In the genomic region with DNA sequence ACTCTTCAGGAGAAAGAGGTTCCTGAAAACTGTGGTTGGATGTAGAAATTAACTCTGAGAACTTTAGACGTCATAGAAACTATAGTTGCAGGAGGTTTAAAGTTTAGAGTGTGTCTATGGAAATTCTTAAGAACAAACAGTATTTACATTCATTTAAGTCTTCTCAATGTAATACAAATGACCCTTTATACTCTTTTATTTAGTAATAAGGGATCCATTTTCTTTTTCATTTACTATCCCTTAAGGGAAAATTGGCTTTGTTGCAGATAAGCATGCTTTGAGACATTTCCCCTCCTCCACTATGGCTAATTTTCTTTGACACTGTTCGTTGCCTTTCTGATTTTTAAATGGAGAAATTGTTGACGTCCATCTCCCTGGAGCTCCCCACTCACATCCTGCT, we compare ENCODE assay signal across 19 cellular contexts.
DNase-seq lines count a peak whose midpoint lies in the region; ATAC-seq and TF ChIP-seq lines count a peak whose summit lies in the region.
"Had no signal": no experiment of that assay in that cellular context is flagged by ENCODE, and none has a peak within 500 bp of the region (broad histone marks: within the 10 kb centered on the region; RNA-seq: fewer than 3 reads in every experiment).

No MANE protein-coding gene starts in this region.

- H3K9me3 ChIP-seq in A673 (ENCODE audit: low read depth, low read length, poor library complexity, severe bottlenecking) (no peaks in the 10 kb centered on the region), neural progenitor cell (ENCODE audit: low read depth) (no peaks in the 10 kb centered on the region)
- H3K9me3 ChIP-seq: A549 had no signal

- H3K36me3 ChIP-seq in A673 (ENCODE audit: insufficient read depth, low read length, poor library complexity, severe bottlenecking), result no peaks in the 10 kb centered on the region
- H3K36me3 ChIP-seq in neural progenitor cell, result peaks cover 6% of the 10 kb centered on the region

- H3K27me3 ChIP-seq in A673 (replicated peaks; ENCODE audit: insufficient read depth, low read depth, low read length, poor library complexity) (no peaks in the 10 kb centered on the region), neural progenitor cell (no peaks in the 10 kb centered on the region)

- H4K20me1 ChIP-seq in neural progenitor cell (ENCODE audit: low read depth), result no peaks in the 10 kb centered on the region

- POLR2A ChIA-PET in A673 (lab: Charles Lee; ENCODE audit: low non-redundant PET), result no interaction called here

- H3K4me3 Mint-ChIP-seq in neural progenitor cell, result no peak overlapping the region
- H3K4me3 Mint-ChIP-seq: CD14-positive monocyte; CD4-positive, alpha-beta memory T cell had no signal

- H3K4me1 Mint-ChIP-seq in neural progenitor cell, result no peaks in the 10 kb centered on the region
- H3K4me1 Mint-ChIP-seq: CD14-positive monocyte, IgD-negative memory B cell had no signal

- TF ChIP-seq CTCF in A673 (conservative IDR thresholded peaks at IDR 0.05; ENCODE audit: low read depth, low read length), result no peak
- no peak for TF ChIP-seq CTCF in neural progenitor cell (IDR thresholded peaks at IDR 0.05)

- H3K36me3 Mint-ChIP-seq in neural progenitor cell, result peaks cover 46% of the 10 kb centered on the region

- H3K9ac ChIP-seq in neural progenitor cell, result no peak overlapping the region
- H3K9ac ChIP-seq: BLaER1 had no signal

- no peaks in the 10 kb centered on the region for H3K27me3 Mint-ChIP-seq in neural progenitor cell (ENCODE audit: insufficient read depth, low read depth)
- H3K27me3 Mint-ChIP-seq: CD4-positive, alpha-beta memory T cell; IgD-negative memory B cell had no signal

- peaks cover 8% of the 10 kb centered on the region for H3K79me2 ChIP-seq in neural progenitor cell (ENCODE audit: low read depth)

- H3K27ac Mint-ChIP-seq in neural progenitor cell, result no peak overlapping the region
- H3K27ac Mint-ChIP-seq: CD4-positive, alpha-beta memory T cell; IgD-negative memory B cell had no signal

- CTCF ChIA-PET in A673 (lab: Charles Lee), result no interaction called here

- no TSS peak for BruUV-seq in A673 (replicated peaks; lab: Mats Ljungman, UMichigan)

- peaks cover 5% of the 10 kb centered on the region for H3K9me3 Mint-ChIP-seq in neural progenitor cell
- H3K9me3 Mint-ChIP-seq: CD4-positive, alpha-beta memory T cell; IgD-negative memory B cell had no signal

- in situ Hi-C loops in SK-MEL-5 (cut with HindIII; ENCODE audit: low pct_unique_long_range_greater_than_20kb, low sequenced_read_pairs), result no loop called here

- intact Hi-C loops in A673 (cut with micrococcal nuclease; ENCODE audit: unreplicated experiment), result no loop called here

- H2AFZ ChIP-seq in neural progenitor cell (replicated peaks), result no peak overlapping the region

- DNase-seq in A673 (ENCODE audit: low spot score) (peak; percentile 13), SK-MEL-5 (ENCODE audit: low read depth, low spot score) (peak; percentile 93), foreskin melanocyte (peak; percentile 82), neural progenitor cell (ENCODE audit: low spot score) (no peak), HPDE6-E6E7 (ENCODE audit: extremely low spot score) (no peak)
- DNase-seq in stimulated activated CD4-positive, alpha-beta T cell treated with anti-CD3 and anti-CD28 coated beads, Interleukin-2, amount 100 ng/mL, for 24 hours, result no peak
- DNase-seq: Calu3; CD4-positive, alpha-beta memory T cell; DMS79 treated with DMSO at 0.1 percent for 48 hours; GF-D8; GOT3; H7 had no signal

- no peak overlapping the region for H3K4me3 ChIP-seq in A673 (ENCODE audit: low read depth, low read length, poor library complexity, severe bottlenecking)
- no peak overlapping the region for H3K4me3 ChIP-seq in neural progenitor cell
- H3K4me3 ChIP-seq: A549, BLaER1 had no signal

- H3K27ac ChIP-seq in A673 (ENCODE audit: low read depth, low read length, poor library complexity, severe bottlenecking) (no peak overlapping the region), neural progenitor cell (peak overlapping the region; percentile 23)
- H3K27ac ChIP-seq: 22Rv1, A549, BLaER1 had no signal

- H3K4me1 ChIP-seq in A673 (ENCODE audit: insufficient read depth, low read length, poor library complexity, severe bottlenecking) (no peaks in the 10 kb centered on the region), neural progenitor cell (no peaks in the 10 kb centered on the region)
- H3K4me1 ChIP-seq: A549, BLaER1 had no signal

- no peak overlapping the region for H3K4me2 ChIP-seq in neural progenitor cell
- H3K4me2 ChIP-seq: A549, BLaER1 had no signal

- ATAC-seq in HG03097 (IDR thresholded peaks at IDR 0.05; ENCODE audit: low FRiP score, unreplicated experiment), result no peak
- ATAC-seq: A549, HepG2 had no signal

- no peaks in the 10 kb centered on the region for H3F3A ChIP-seq in neural progenitor cell (ENCODE audit: low read depth)

Comparison
In these comparisons a context has a peak if more than half of its experiments do, and no peak if none do; other contexts are left out.
1. DNase-seq: peak in A673 (single experiment), SK-MEL-5 (single experiment) and foreskin melanocyte (single experiment); none in neural progenitor cell (single experiment), HPDE6-E6E7 (single experiment) and stimulated activated CD4-positive, alpha-beta T cell treated with anti-CD3 and anti-CD28 coated beads, Interleukin-2, amount 100 ng/mL, for 24 hours (0 of 2).